In the genomic region with DNA sequence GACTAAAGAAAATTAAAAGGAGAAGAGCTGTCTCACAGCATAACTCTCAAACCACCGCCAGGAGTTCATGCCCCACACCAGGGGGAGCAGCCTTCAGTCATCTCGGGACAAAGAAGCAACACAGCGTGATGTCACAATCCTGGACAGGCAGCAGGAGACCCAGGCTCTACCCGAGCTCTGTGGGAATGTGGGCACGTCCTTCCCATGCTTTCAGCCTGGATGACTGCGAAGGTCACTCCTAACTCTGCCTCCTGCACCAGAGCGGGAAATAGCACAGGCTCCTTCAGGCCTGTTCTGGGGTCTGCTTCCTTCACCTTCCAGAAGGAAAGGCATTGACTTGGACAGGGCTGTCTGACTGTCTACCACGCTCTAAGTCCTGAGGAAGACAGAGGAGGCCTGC, we compare ENCODE assay signal across 1 cellular context.
TF ChIP-seq lines count a peak whose summit lies in the region.

No MANE protein-coding gene starts in this region.

TF ChIP-seq in GM23338, 12 proteins besides CTCF, POLR2A, EP300 and RAD21:
- TF ChIP-seq EZH2 (IDR thresholded peaks at IDR 0.05; ENCODE audit: low read depth, unreplicated experiment) (no peak), ETS1 (IDR thresholded peaks at IDR 0.05) (no peak), CREB1 (CRISPR knock-in tag; IDR thresholded peaks at IDR 0.05; ENCODE audit: low read depth) (peak; percentile 45; the same call in 1 of the 2 replicates)
